ENCODE assay signal across 14 cellular contexts in genomic region chrX:12443534-12444098, GRCh38.
DNase-seq lines count a peak whose midpoint lies in the region; ATAC-seq and TF ChIP-seq lines count a peak whose summit lies in the region.
"Had no signal": no experiment of that assay in that cellular context is flagged by ENCODE, and none has a peak within 500 bp of the region (broad histone marks: within the 10 kb centered on the region; RNA-seq: fewer than 3 reads in every experiment).

No MANE protein-coding gene starts in this region.

- H3F3A ChIP-seq in PC-9 (ENCODE audit: insufficient read depth, low read depth): no peaks in the 10 kb centered on the region

- CTCF ChIA-PET in PC-9 (lab: Charles Lee): no interaction called here

- DNase-seq in sciatic nerve (ENCODE audit: low spot score): no peak
- DNase-seq in NCI-H748 treated with DMSO at 0.1 percent for 48 hours (lab: John Stamatoyannopoulos, UW): no peak
- DNase-seq in progenitor cell of endocrine pancreas (ENCODE audit: low spot score, unreplicated experiment): no peak
- no peak for DNase-seq in NCI-H2196 (lab: John Stamatoyannopoulos, UW; ENCODE audit: unreplicated experiment)
- no peak for DNase-seq in PC-9
- DNase-seq: activated T-cell treated with anti-CD3 and anti-CD28 coated beads, Interleukin-2, amount 50 U/mL, for 1 hour; brain microvascular endothelial cell; Caco-2; NCI-H187; trophoblast cell had no signal

- H3K4me1 ChIP-seq in PC-9 (replicated peaks; ENCODE audit: insufficient read depth): no peaks in the 10 kb centered on the region
- H3K4me1 ChIP-seq: Caco-2 had no signal

- H3K27ac Mint-ChIP-seq in progenitor cell of endocrine pancreas: no peak overlapping the region

- H3K27me3 ChIP-seq in PC-9 (ENCODE audit: insufficient read depth, low read depth): no peaks in the 10 kb centered on the region
- H3K27me3 ChIP-seq: brain microvascular endothelial cell had no signal

- H3K4me3 Mint-ChIP-seq in progenitor cell of endocrine pancreas (ENCODE audit: low read depth): no peak overlapping the region

- H4K20me1 ChIP-seq in PC-9 (ENCODE audit: insufficient read depth): no peaks in the 10 kb centered on the region

- intact Hi-C loops in sciatic nerve (cut with DNase I): no loop called here
- intact Hi-C loops in PC-9 (cut with micrococcal nuclease; ENCODE audit: unreplicated experiment): no loop called here

- peak; percentile 95 for ATAC-seq in GM19023 (IDR thresholded peaks at IDR 0.05; ENCODE audit: unreplicated experiment)
- ATAC-seq in GM21723 (IDR thresholded peaks at IDR 0.05; ENCODE audit: unreplicated experiment): peak; percentile 91
- peak; percentile 90 for ATAC-seq in HG03108 (IDR thresholded peaks at IDR 0.05; ENCODE audit: unreplicated experiment)
- peak; percentile 85 for ATAC-seq in sciatic nerve
- ATAC-seq: HepG2 had no signal

- H3K36me3 Mint-ChIP-seq in progenitor cell of endocrine pancreas (ENCODE audit: insufficient read depth): no peaks in the 10 kb centered on the region

- no peaks in the 10 kb centered on the region for H3K4me1 Mint-ChIP-seq in progenitor cell of endocrine pancreas (ENCODE audit: low read depth)

- no peak overlapping the region for H3K4me3 ChIP-seq in PC-9

- H3K79me2 ChIP-seq in PC-9 (ENCODE audit: low read depth): no peaks in the 10 kb centered on the region

- H3K36me3 ChIP-seq in PC-9 (ENCODE audit: low read depth): no peaks in the 10 kb centered on the region
- H3K36me3 ChIP-seq: brain microvascular endothelial cell had no signal

- H3K27ac ChIP-seq in PC-9: no peak overlapping the region
- H3K27ac ChIP-seq: brain microvascular endothelial cell had no signal

- no peaks in the 10 kb centered on the region for H3K27me3 Mint-ChIP-seq in progenitor cell of endocrine pancreas

- no peak overlapping the region for H3K4me2 ChIP-seq in PC-9

- POLR2A ChIA-PET in PC-9 (lab: Charles Lee; ENCODE audit: unreplicated experiment): no interaction called here

- H2AFZ ChIP-seq in PC-9: no peak overlapping the region

- no peaks in the 10 kb centered on the region for H3K9me3 Mint-ChIP-seq in progenitor cell of endocrine pancreas (ENCODE audit: low read depth)

- BruUV-seq in PC-9 (replicated peaks; lab: Mats Ljungman, UMichigan): no TSS peak

- no peak for TF ChIP-seq CTCF in progenitor cell of endocrine pancreas (IDR thresholded peaks at IDR 0.05; ENCODE audit: unreplicated experiment)
- TF ChIP-seq CTCF in PC-9 (conservative IDR thresholded peaks at IDR 0.05): no peak

- H3K9me2 ChIP-seq in PC-9 (ENCODE audit: insufficient read depth): no peaks in the 10 kb centered on the region

- H3K9me3 ChIP-seq in PC-9 (ENCODE audit: insufficient read depth, low read depth): no peaks in the 10 kb centered on the region
- H3K9me3 ChIP-seq: Caco-2 had no signal
